Comparison of ENCODE assay signal across 8 cellular contexts in genomic region chr17:13031718-13032350, GRCh38. TPM values are rescaled to one million over a fixed set of nuclear protein-coding genes. Genes with fewer than 3 reads are reported as not detected.
DNase-seq lines count a peak whose midpoint lies in the region; ATAC-seq and TF ChIP-seq lines count a peak whose summit lies in the region.

No MANE protein-coding gene starts in this region.

- no peaks in the 10 kb centered on the region for H3K9me3 ChIP-seq in BLaER1
- H3K9me3 ChIP-seq in SJCRH30 (replicated peaks), result no peaks in the 10 kb centered on the region; the same call in none of the 2 replicates
- H3K9me3 ChIP-seq in ascending aorta, result peaks cover 0 to 9% of the 10 kb centered on the region in 2 donors

- no peak overlapping the region for H3K4me3 ChIP-seq in BLaER1
- no peak overlapping the region for H3K4me3 ChIP-seq in SJCRH30
- H3K4me3 ChIP-seq in ascending aorta, result no peak overlapping the region

- intact Hi-C loops in ascending aorta (cut with DNase I), result no loop called here

- ATAC-seq in GM18870 (IDR thresholded peaks at IDR 0.05; ENCODE audit: unreplicated experiment) (peak; percentile 72), HG03378 (IDR thresholded peaks at IDR 0.05; ENCODE audit: unreplicated experiment) (peak; percentile 67)

- H4K20me1 ChIP-seq in BLaER1, result no peaks in the 10 kb centered on the region

- peak; percentile 69 to 92 for DNase-seq in SJCRH30
- peak in 1 of 2 donors; percentile 70 for DNase-seq in ascending aorta (ENCODE audit: low spot score in 2 of 2)
- DNase-seq in iris pigment epithelial cell (ENCODE audit: low read depth), result peak; percentile 22
- peak; percentile 15 to 27 for DNase-seq in stimulated activated CD4-positive, alpha-beta T cell treated with anti-CD3 and anti-CD28 coated beads, Interleukin-4, amount 100 ng/mL, for 4 hours
- DNase-seq in amniotic stem cell (lab: John Stamatoyannopoulos, UW), result no peak

- no peak overlapping the region for H3K27ac ChIP-seq in BLaER1
- no peak overlapping the region for H3K27ac ChIP-seq in SJCRH30
- H3K27ac ChIP-seq in ascending aorta, result no peak overlapping the region

- TF ChIP-seq CTCF in ascending aorta (IDR thresholded peaks at IDR 0.05), result peak; percentile 18 to 63 (median 63)

- H3K9ac ChIP-seq in BLaER1, result no peak overlapping the region

- peak overlapping the region; percentile 26; the same call in 1 of the 2 replicates for H3K4me2 ChIP-seq in BLaER1

- no peaks in the 10 kb centered on the region for H3K36me3 ChIP-seq in BLaER1
- H3K36me3 ChIP-seq in SJCRH30, result no peaks in the 10 kb centered on the region
- H3K36me3 ChIP-seq in ascending aorta, result no peaks in the 10 kb centered on the region

- H3K27me3 ChIP-seq in BLaER1 (no peaks in the 10 kb centered on the region), SJCRH30 (no peaks in the 10 kb centered on the region), ascending aorta (no peaks in the 10 kb centered on the region)

- H3K4me1 ChIP-seq in BLaER1 (no peaks in the 10 kb centered on the region), SJCRH30 (no peaks in the 10 kb centered on the region), ascending aorta (no peaks in the 10 kb centered on the region)

RNA-seq across cellular contexts. Expression of gene ELAC2, which starts 14.0 kb away (rescaled TPM):
- total RNA-seq in SJCRH30 (2014; rRNA removed; shearing (Covaris generic)), result 187 and 208 TPM in 2 replicates
- 190 TPM for total RNA-seq in ascending aorta
